Comparison of ENCODE assay signal across 1 cellular context in genomic region chr11:352456-353180, GRCh38.
TF ChIP-seq lines count a peak whose summit lies in the region.

No MANE protein-coding gene starts in this region.

TF ChIP-seq in liver, 16 proteins besides CTCF, POLR2A, EP300 and RAD21 (continued from another document):
- TF ChIP-seq ZBTB33 (IDR thresholded peaks at IDR 0.05) = no peak
- TF ChIP-seq FOXA1 (IDR thresholded peaks at IDR 0.05) = no peak
- TF ChIP-seq, protein P1, sequence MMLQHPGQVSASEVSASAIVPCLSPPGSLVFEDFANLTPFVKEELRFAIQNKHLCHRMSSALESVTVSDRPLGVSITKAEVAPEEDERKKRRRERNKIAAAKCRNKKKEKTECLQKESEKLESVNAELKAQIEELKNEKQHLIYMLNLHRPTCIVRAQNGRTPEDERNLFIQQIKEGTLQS (IDR thresholded peaks at IDR 0.05) = no peak
- TF ChIP-seq TAF1 (conservative IDR thresholded peaks at IDR 0.05) = no peak
- no peak for TF ChIP-seq RXRA (IDR thresholded peaks at IDR 0.05)
- no peak for TF ChIP-seq FOXA2 (IDR thresholded peaks at IDR 0.05)
- no peak for TF ChIP-seq REST (IDR thresholded peaks at IDR 0.05)
- TF ChIP-seq GABPA (IDR thresholded peaks at IDR 0.05 in 1 of 2, conservative IDR thresholded peaks at IDR 0.05 in 1 of 2) = no peak
- TF ChIP-seq JUND (IDR thresholded peaks at IDR 0.05) = no peak
- no peak for TF ChIP-seq HNF4A (conservative IDR thresholded peaks at IDR 0.05)
TF ChIP-seq in liver: peak in this region for 0.
